25 cellular contexts compared by ENCODE assay signal in genomic region chr7:40502359-40502758, GRCh38.
A peak's percentile ranks its signal among the peaks of the same experiment; 100 is the strongest.
DNase-seq lines count a peak whose midpoint lies in the region; ATAC-seq, FAIRE-seq and TF ChIP-seq lines count a peak whose summit lies in the region.
"Had no signal": no experiment of that assay in that cellular context is flagged by ENCODE, and none has a peak within 500 bp of the region (broad histone marks: within the 10 kb centered on the region; RNA-seq: fewer than 3 reads in every experiment).

No MANE protein-coding gene starts in this region.

- no peak for TF ChIP-seq CTCF in gastroesophageal sphincter (IDR thresholded peaks at IDR 0.05)

- H2AFZ ChIP-seq in trophoblast cell (ENCODE audit: insufficient read depth, low read length, poor library complexity), result no peak overlapping the region

- H3K4me1 ChIP-seq in gastroesophageal sphincter, result no peaks in the 10 kb centered on the region
- H3K4me1 ChIP-seq in trophoblast cell (ENCODE audit: control insufficient read depth in 1 of 2, insufficient read depth in 2 of 2, low read length in 2 of 2), result no peaks in the 10 kb centered on the region
- H3K4me1 ChIP-seq: BE2C had no signal

- H3K27me3 ChIP-seq in gastroesophageal sphincter, result no peaks in the 10 kb centered on the region
- no peaks in the 10 kb centered on the region for H3K27me3 ChIP-seq in trophoblast cell (ENCODE audit: insufficient read depth, low read length)
- H3K27me3 ChIP-seq: BE2C, BLaER1 had no signal

- no peak overlapping the region for H3K23ac ChIP-seq in trophoblast cell (ENCODE audit: low read length)

- no peak for TF ChIP-seq POLR2A in gastroesophageal sphincter (IDR thresholded peaks at IDR 0.05)

- no peak overlapping the region for H3K14ac ChIP-seq in trophoblast cell (ENCODE audit: low read length)

- no peak overlapping the region for H2AK5ac ChIP-seq in trophoblast cell (ENCODE audit: low read length)

- H3K36me3 ChIP-seq in gastroesophageal sphincter (no peaks in the 10 kb centered on the region), trophoblast cell (ENCODE audit: control insufficient read depth in 1 of 2, insufficient read depth in 2 of 2, low read length in 2 of 2) (no peaks in the 10 kb centered on the region)
- H3K36me3 ChIP-seq: BE2C, BLaER1 had no signal

- H3K79me1 ChIP-seq in trophoblast cell (ENCODE audit: low read length), result no peaks in the 10 kb centered on the region

- peak; percentile 62 for FAIRE-seq in A204.1 (lab: Jason Lieb, UNC)
- peak; percentile 54 for FAIRE-seq in RCC 7860 (lab: Jason Lieb, UNC)
- peak; percentile 49 for FAIRE-seq in colon (lab: Jason Lieb, UNC)
- peak; percentile 31 for FAIRE-seq in frontal cortex (lab: Jason Lieb, UNC)
- FAIRE-seq: GM12878, GM12892, GM18507 had no signal

- H4K12ac ChIP-seq in trophoblast cell (ENCODE audit: low read depth, low read length), result no peak overlapping the region

- H3K4me2 ChIP-seq in trophoblast cell (ENCODE audit: low read length), result no peak overlapping the region
- H3K4me2 ChIP-seq: BLaER1 had no signal

- H2BK120ac ChIP-seq in trophoblast cell (ENCODE audit: insufficient read depth, low read length, poor library complexity), result no peak overlapping the region

- H2BK12ac ChIP-seq in trophoblast cell (ENCODE audit: low read length), result no peak overlapping the region

- H3K27ac ChIP-seq in gastroesophageal sphincter, result no peak overlapping the region
- H3K27ac ChIP-seq in trophoblast cell (ENCODE audit: low read depth, low read length), result no peak overlapping the region
- H3K27ac ChIP-seq: 22Rv1, BLaER1 had no signal

- no peak for TF ChIP-seq EP300 in gastroesophageal sphincter (IDR thresholded peaks at IDR 0.05)

- H3K4me3 ChIP-seq in gastroesophageal sphincter, result no peak overlapping the region
- no peak overlapping the region for H3K4me3 ChIP-seq in trophoblast cell (ENCODE audit: low read depth, low read length)
- H3K4me3 ChIP-seq: BLaER1, GM12878 had no signal

- H3K18ac ChIP-seq in trophoblast cell (ENCODE audit: low read length), result no peak overlapping the region

- H4K91ac ChIP-seq in trophoblast cell (ENCODE audit: low read depth, low read length), result no peak overlapping the region

- H3K9me3 ChIP-seq in gastroesophageal sphincter (peaks cover 0 to 6% (median 0%) of the 10 kb centered on the region in 3 donors), trophoblast cell (ENCODE audit: insufficient read depth, low read depth, low read length) (no peaks in the 10 kb centered on the region)
- H3K9me3 ChIP-seq: BE2C, BLaER1 had no signal

- H3K9ac ChIP-seq in trophoblast cell (ENCODE audit: low read length), result no peak overlapping the region
- H3K9ac ChIP-seq: BLaER1 had no signal

- no peak for DNase-seq in RCC 7860 (ENCODE audit: low spot score)
- no peak for DNase-seq in frontal cortex (ENCODE audit: low spot score in 2 of 2)
- DNase-seq in GOT3 (lab: John Stamatoyannopoulos, UW), result no peak
- no peak for DNase-seq in trophoblast cell
- DNase-seq: ACHN; BE2C; C1 segment of cervical spinal cord; CD4-positive, alpha-beta memory T cell; CD4-positive, CD25-positive, alpha-beta regulatory T cell; CD8-positive, alpha-beta memory T cell; COR-L47; DMS 273 treated with DMSO at 0.1 percent for 48 hours; DMS153; DMS53; DMS79; DND-41; EL had no signal

- ATAC-seq in gastroesophageal sphincter, result no peak
- ATAC-seq: GM12878 had no signal

- WGBS in gastroesophageal sphincter (ENCODE audit: low coverage in 1 of 2), 2 donors, result 100% methylated on average over 1 of the region's 1 CpG
- WGBS in trophoblast cell (ENCODE audit: extremely low coverage, insufficient coverage, insufficient read length), result no CpG with 5 or more reads among the region's 1 CpG

- H4K8ac ChIP-seq in trophoblast cell (ENCODE audit: low read depth, low read length), result no peak overlapping the region

- no peaks in the 10 kb centered on the region for H3K79me2 ChIP-seq in trophoblast cell (ENCODE audit: control insufficient read depth, insufficient read depth, low read length, poor library complexity)

- no peak overlapping the region for H3K4ac ChIP-seq in trophoblast cell (ENCODE audit: low read depth, low read length)

- no peak overlapping the region for H2BK5ac ChIP-seq in trophoblast cell (ENCODE audit: low read depth, low read length, poor library complexity)
